8 cellular contexts compared by ENCODE assay signal in genomic region chr3:33798418-33799201, GRCh38. TPM values are rescaled to one million over a fixed set of nuclear protein-coding genes. Genes with fewer than 3 reads are reported as not detected.
DNase-seq lines count a peak whose midpoint lies in the region; ATAC-seq and TF ChIP-seq lines count a peak whose summit lies in the region.

PDCD6IP (plus strand) TSS chr3:33798630; CDS start chr3:33798729, 99 bp downstream.

- H4K12ac ChIP-seq in trophoblast cell (ENCODE audit: low read depth, low read length): peak within 1 kb of the TSS; percentile 94

- peak within 1 kb of the TSS; percentile 92 for H2BK120ac ChIP-seq in trophoblast cell (ENCODE audit: insufficient read depth, low read length, poor library complexity)

- H4K8ac ChIP-seq in trophoblast cell (ENCODE audit: low read depth, low read length): peak within 1 kb of the TSS; percentile 96

- H3K79me2 ChIP-seq in trophoblast cell (ENCODE audit: control insufficient read depth, insufficient read depth, low read length, poor library complexity): peaks cover 11% of the 10 kb centered on the region

- H3K4me1 ChIP-seq in cardiac muscle cell (ENCODE audit: low read depth): peaks cover 17% of the 10 kb centered on the region
- no peaks in the 10 kb centered on the region for H3K4me1 ChIP-seq in trophoblast cell (ENCODE audit: control insufficient read depth in 1 of 2, insufficient read depth in 2 of 2, low read length in 2 of 2)
- peaks cover 9 to 51% (median 37%) of the 10 kb centered on the region in 4 donors for H3K4me1 ChIP-seq in transverse colon

- peak; percentile 89 for ATAC-seq in HG02623 (IDR thresholded peaks at IDR 0.05; ENCODE audit: unreplicated experiment)
- ATAC-seq in activated naive CD8-positive, alpha-beta T cell treated with anti-CD3 and anti-CD28 coated beads, Interleukin-2, amount 50 U/mL, for 24 hours: peak; percentile 92

- H3K36me3 ChIP-seq in cardiac muscle cell (no peaks in the 10 kb centered on the region), trophoblast cell (ENCODE audit: control insufficient read depth in 1 of 2, insufficient read depth in 2 of 2, low read length in 2 of 2) (peaks cover 2% of the 10 kb centered on the region in 2 experiments), transverse colon (no peaks in the 10 kb centered on the region)

- no peak for TF ChIP-seq EP300 in transverse colon (IDR thresholded peaks at IDR 0.05; ENCODE audit: low read depth)

- DNase-seq in NCI-H1092 treated with DMSO at 0.1 percent for 48 hours (lab: John Stamatoyannopoulos, UW): peak; percentile 77
- DNase-seq in SW 1271 (lab: John Stamatoyannopoulos, UW): peak; percentile 73 to 95
- peak; percentile 93 for DNase-seq in activated naive CD8-positive, alpha-beta T cell treated with anti-CD3 and anti-CD28 coated beads, Interleukin-2, amount 50 U/mL, for 24 hours
- DNase-seq in cardiac muscle cell (ENCODE audit: low read depth in 1 of 2, low spot score in 1 of 2): peak; percentile 92 to 95
- DNase-seq in trophoblast cell: peak; percentile 92 to 94
- DNase-seq in transverse colon: peak; percentile 95

- peak within 1 kb of the TSS; percentile 96 for H4K91ac ChIP-seq in trophoblast cell (ENCODE audit: low read depth, low read length)

- peak within 1 kb of the TSS; percentile 92 for H2AFZ ChIP-seq in trophoblast cell (ENCODE audit: insufficient read depth, low read length, poor library complexity)

- peak within 1 kb of the TSS; percentile 91 for H3K18ac ChIP-seq in trophoblast cell (ENCODE audit: low read length)

- intact Hi-C loops in transverse colon (cut with DNase I; ENCODE audit: low total_unique reads): no loop called here

- peak within 1 kb of the TSS; percentile 92 for H2BK5ac ChIP-seq in trophoblast cell (ENCODE audit: low read depth, low read length, poor library complexity)

- H3K9me3 ChIP-seq in cardiac muscle cell (ENCODE audit: low read depth) (no peaks in the 10 kb centered on the region), trophoblast cell (ENCODE audit: insufficient read depth, low read depth, low read length) (no peaks in the 10 kb centered on the region), transverse colon (no peaks in the 10 kb centered on the region)

- no peaks in the 10 kb centered on the region for H3K9me3 Mint-ChIP-seq in activated naive CD8-positive, alpha-beta T cell treated with anti-CD3 and anti-CD28 coated beads, Interleukin-2, amount 50 U/mL, for 24 hours

- TF ChIP-seq POLR2A in transverse colon (IDR thresholded peaks at IDR 0.05): peak; percentile 99

- H3K27me3 ChIP-seq in cardiac muscle cell: no peaks in the 10 kb centered on the region
- H3K27me3 ChIP-seq in trophoblast cell (ENCODE audit: insufficient read depth, low read length): no peaks in the 10 kb centered on the region
- no peaks in the 10 kb centered on the region for H3K27me3 ChIP-seq in transverse colon

- TF ChIP-seq CTCF in GM12872 (IDR thresholded peaks at IDR 0.05; ENCODE audit: insufficient read depth, low read depth, low read length) (peak; percentile 42), cardiac muscle cell (IDR thresholded peaks at IDR 0.05; ENCODE audit: low read depth, low read length) (peak; percentile 29), transverse colon (IDR thresholded peaks at IDR 0.05) (peak in 3 of 5 experiments; percentile 14 to 44 (median 33))

- H2AK5ac ChIP-seq in trophoblast cell (ENCODE audit: low read length): peak within 1 kb of the TSS; percentile 44

- WGBS in trophoblast cell (ENCODE audit: extremely low coverage, insufficient coverage, insufficient read length): no CpG with 5 or more reads among the region's 69 CpGs
- 1 to 2% methylated on average over 10 to 58 of the region's 69 CpGs for WGBS in transverse colon (ENCODE audit: low coverage in 1 of 2), 2 donors

- in situ Hi-C loops in transverse colon (cut with MboI; ENCODE audit: low pct_ligation_motif_present in 1 of 4, low pct_unique_long_range_greater_than_20kb in 1 of 4, low sequenced_read_pairs in 3 of 4): loop anchor here in 3 of 4 donors (25.0 kb wide), 3 partner anchors 361 to 686 kb away; partner anchors contain the start of genes UBP1 (in 2 of the 3) and CRTAP (in 1 of the 3)

- peak within 1 kb of the TSS; percentile 87 for H3K4me3 Mint-ChIP-seq in activated naive CD8-positive, alpha-beta T cell treated with anti-CD3 and anti-CD28 coated beads, Interleukin-2, amount 50 U/mL, for 24 hours

- peak within 1 kb of the TSS; percentile 92 for H3K9ac ChIP-seq in trophoblast cell (ENCODE audit: low read length)

- H3K14ac ChIP-seq in trophoblast cell (ENCODE audit: low read length): peak within 1 kb of the TSS; percentile 94

- peak within 1 kb of the TSS; percentile 88 for H3K27ac ChIP-seq in cardiac muscle cell
- H3K27ac ChIP-seq in trophoblast cell (ENCODE audit: low read depth, low read length): peak within 1 kb of the TSS; percentile 98
- peak within 1 kb of the TSS; percentile 91 to 98 (median 97) for H3K27ac ChIP-seq in transverse colon

- peaks cover 8% of the 10 kb centered on the region for H3K36me3 Mint-ChIP-seq in activated naive CD8-positive, alpha-beta T cell treated with anti-CD3 and anti-CD28 coated beads, Interleukin-2, amount 50 U/mL, for 24 hours (ENCODE audit: low read depth)

- H3K23ac ChIP-seq in trophoblast cell (ENCODE audit: low read length): no peak within 1 kb of the TSS

- no peaks in the 10 kb centered on the region for H3K27me3 Mint-ChIP-seq in activated naive CD8-positive, alpha-beta T cell treated with anti-CD3 and anti-CD28 coated beads, Interleukin-2, amount 50 U/mL, for 24 hours

- peak within 1 kb of the TSS; percentile 10 for H2BK12ac ChIP-seq in trophoblast cell (ENCODE audit: low read length)

- peak within 1 kb of the TSS; percentile 56 for H3K4me3 ChIP-seq in cardiac muscle cell
- H3K4me3 ChIP-seq in trophoblast cell (ENCODE audit: low read depth, low read length): peak within 1 kb of the TSS; percentile 97
- H3K4me3 ChIP-seq in transverse colon: peak within 1 kb of the TSS; percentile 55 to 84 (median 75)

- H3K4me1 Mint-ChIP-seq in activated naive CD8-positive, alpha-beta T cell treated with anti-CD3 and anti-CD28 coated beads, Interleukin-2, amount 50 U/mL, for 24 hours: peaks cover 52% of the 10 kb centered on the region

- H3K4ac ChIP-seq in trophoblast cell (ENCODE audit: low read depth, low read length): peak within 1 kb of the TSS; percentile 83

- H3K27ac Mint-ChIP-seq in activated naive CD8-positive, alpha-beta T cell treated with anti-CD3 and anti-CD28 coated beads, Interleukin-2, amount 50 U/mL, for 24 hours: peak within 1 kb of the TSS; percentile 83

- H3K79me1 ChIP-seq in trophoblast cell (ENCODE audit: low read length): peaks cover 4% of the 10 kb centered on the region

- H3K4me2 ChIP-seq in trophoblast cell (ENCODE audit: low read length): peak within 1 kb of the TSS; percentile 87

RNA-seq across cellular contexts. Expression of gene PDCD6IP, which starts in this region (rescaled TPM):
- total RNA-seq in cardiac muscle cell (103 and 219 TPM in 2 replicates), transverse colon (100 to 1,000 TPM in 3 of 4 donors, 10 to 100 TPM in 1; 89.0 to 523 (median 372) TPM)
- 60.5 and 113 TPM in 2 replicates for polyA plus RNA-seq in cardiac muscle cell
- 130 and 133 TPM in 2 replicates for polyA plus RNA-seq in trophoblast cell (2013)

Comparison
In these comparisons a context has a peak if more than half of its experiments do, and no peak if none do; other contexts are left out.
1. Peak in every context shown above with its lines: DNase-seq, ATAC-seq, H3K4me3 ChIP-seq and H3K27ac ChIP-seq.